8 cellular contexts compared by ENCODE assay signal in the genomic region with DNA sequence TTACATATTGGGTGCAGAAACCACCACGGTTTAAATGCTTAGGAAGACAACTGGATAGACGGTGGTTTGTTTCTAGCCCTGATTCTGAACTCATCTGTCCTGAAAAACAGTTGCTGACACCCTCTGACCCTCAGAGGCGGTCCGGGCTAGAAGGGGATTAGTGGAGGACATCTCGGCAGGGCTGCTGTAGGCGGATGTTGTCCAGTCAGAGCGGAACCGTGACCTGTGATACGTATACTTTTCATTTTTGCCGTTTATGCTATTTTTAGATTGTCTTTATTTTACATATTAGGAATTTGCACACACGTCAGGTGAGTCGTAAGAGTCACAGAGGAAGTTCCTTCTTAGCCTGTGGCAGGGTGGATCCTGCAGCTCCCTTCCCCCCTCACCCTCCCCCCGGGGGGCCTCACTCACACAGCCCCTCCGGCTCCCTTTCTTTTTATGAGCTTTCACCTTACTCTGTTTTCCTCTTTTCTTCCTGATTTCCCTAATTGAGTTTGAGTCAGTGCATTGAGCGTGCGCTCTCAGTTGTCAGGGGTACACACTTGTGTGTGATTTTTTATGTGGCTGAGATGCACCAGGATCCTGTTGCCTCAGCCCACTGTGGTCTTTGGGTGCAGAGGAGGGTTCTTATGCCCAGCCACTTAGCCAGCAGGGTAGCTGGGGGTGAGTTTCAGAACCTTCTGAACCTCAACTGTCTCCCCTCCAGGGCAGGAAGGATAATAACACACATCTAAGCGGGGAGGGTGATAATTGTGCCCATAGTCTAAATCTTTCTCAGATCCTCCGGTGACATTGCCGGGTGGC.
DNase-seq lines count a peak whose midpoint lies in the region; ATAC-seq and TF ChIP-seq lines count a peak whose summit lies in the region.

No MANE protein-coding gene starts in this region.

- no peak for TF ChIP-seq CTCF in omental fat pad (IDR thresholded peaks at IDR 0.05)

- no peaks in the 10 kb centered on the region for H3K9me3 Mint-ChIP-seq in activated naive CD4-positive, alpha-beta T cell treated with anti-CD3 and anti-CD28 coated beads, Interleukin-2, amount 50 U/mL, for 24 hours

- no peaks in the 10 kb centered on the region for H3K27me3 Mint-ChIP-seq in activated naive CD4-positive, alpha-beta T cell treated with anti-CD3 and anti-CD28 coated beads, Interleukin-2, amount 50 U/mL, for 24 hours

- H3K36me3 Mint-ChIP-seq in activated naive CD4-positive, alpha-beta T cell treated with anti-CD3 and anti-CD28 coated beads, Interleukin-2, amount 50 U/mL, for 24 hours: peaks cover 20% of the 10 kb centered on the region

- peak overlapping the region; percentile 80 for H3K4me3 Mint-ChIP-seq in activated naive CD4-positive, alpha-beta T cell treated with anti-CD3 and anti-CD28 coated beads, Interleukin-2, amount 50 U/mL, for 24 hours

- ATAC-seq in GM18508 (IDR thresholded peaks at IDR 0.05; ENCODE audit: insufficient read depth, unreplicated experiment) (peak; percentile 49), HG03097 (IDR thresholded peaks at IDR 0.05; ENCODE audit: low FRiP score, unreplicated experiment) (peak; percentile 61), omental fat pad (ENCODE audit: low FRiP score) (no peak), HG02970 (IDR thresholded peaks at IDR 0.05; ENCODE audit: low FRiP score, unreplicated experiment) (no peak)

- H3K27ac Mint-ChIP-seq in activated naive CD4-positive, alpha-beta T cell treated with anti-CD3 and anti-CD28 coated beads, Interleukin-2, amount 50 U/mL, for 24 hours: peak overlapping the region; percentile 91

- peaks cover 80% of the 10 kb centered on the region for H3K4me1 Mint-ChIP-seq in activated naive CD4-positive, alpha-beta T cell treated with anti-CD3 and anti-CD28 coated beads, Interleukin-2, amount 50 U/mL, for 24 hours

- peak; percentile 61 for DNase-seq in retina
- no peak for DNase-seq in inferior parietal cortex (ENCODE audit: extremely low spot score)
- no peak for DNase-seq in omental fat pad (ENCODE audit: low spot score)
- DNase-seq in activated CD8-positive, alpha-beta memory T cell treated with anti-CD3 and anti-CD28 coated beads for 24 hours: no peak

Comparison
In these comparisons a context has a peak if more than half of its experiments do, and no peak if none do; other contexts are left out.
1. ATAC-seq: peak in GM18508 (single experiment) and HG03097 (single experiment); none in omental fat pad (single experiment) and HG02970 (single experiment).